In the genomic region with DNA sequence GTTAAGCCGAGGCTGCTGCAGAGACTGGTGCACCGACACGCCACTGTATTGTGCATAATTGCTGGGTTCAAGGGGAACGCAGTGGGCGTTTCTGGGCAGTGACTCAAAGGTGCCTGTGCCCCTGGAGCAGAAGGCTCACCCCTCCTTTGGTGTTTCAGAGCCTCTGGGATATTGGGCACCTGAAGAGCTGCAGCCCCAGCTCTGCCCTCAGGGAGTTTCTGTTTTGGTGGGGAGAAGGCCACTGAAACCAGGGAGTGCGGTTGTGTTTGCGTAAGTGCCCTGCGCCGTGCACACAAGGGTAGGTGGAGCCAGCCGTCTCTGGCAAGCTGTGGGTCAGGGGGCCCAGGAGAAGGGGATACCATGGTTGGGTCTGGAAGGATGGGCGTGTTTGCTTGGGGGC, we compare ENCODE assay signal across 1 cellular context. TPM values are rescaled to one million over a fixed set of nuclear protein-coding genes. Genes with fewer than 3 reads are reported as not detected.
"Had no signal": no experiment of that assay in that cellular context is flagged by ENCODE, and none has a peak within 500 bp of the region (broad histone marks: within the 10 kb centered on the region; RNA-seq: fewer than 3 reads in every experiment).

No MANE protein-coding gene starts in this region.

RNA-seq across cellular contexts. Expression of gene UPK3B, which starts 34.1 kb away (rescaled TPM):
- total RNA-seq: activated naive CD8-positive, alpha-beta T cell treated with anti-CD3 and anti-CD28 coated beads for 36 hours had no signal
